ENCODE assay signal across 8 cellular contexts in the genomic region with DNA sequence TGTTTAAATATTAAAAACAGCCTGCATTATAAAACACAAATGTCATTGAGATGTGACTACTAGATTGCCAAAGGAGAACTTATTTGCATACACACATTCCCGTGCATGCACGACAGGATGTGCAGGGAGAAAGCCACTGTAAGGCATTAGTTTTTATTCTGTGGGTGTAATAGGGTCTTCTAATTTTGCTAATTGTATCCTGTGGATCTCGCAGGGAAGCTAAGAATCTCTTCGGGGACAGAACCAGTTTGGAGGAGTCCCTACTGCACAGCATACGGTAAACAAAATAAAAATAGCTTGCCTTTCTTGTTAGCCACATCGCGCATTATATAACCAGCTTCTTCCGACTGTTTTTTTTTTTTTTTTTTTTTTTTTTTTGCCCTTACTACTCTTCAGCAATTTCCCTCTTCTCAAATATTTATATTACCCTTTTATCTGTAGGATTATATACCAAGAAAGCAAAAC. TPM values are rescaled to one million over a fixed set of nuclear protein-coding genes. Genes with fewer than 3 reads are reported as not detected.
A peak's percentile ranks its signal among the peaks of the same experiment; 100 is the strongest.
DNase-seq lines count a peak whose midpoint lies in the region; ATAC-seq, FAIRE-seq and TF ChIP-seq lines count a peak whose summit lies in the region.

No MANE protein-coding gene starts in this region.

- no peaks in the 10 kb centered on the region for H4K20me1 ChIP-seq in HCT116 (ENCODE audit: insufficient read depth)

- H2AFZ ChIP-seq in HCT116 (ENCODE audit: low read depth, low read length, poor library complexity, severe bottlenecking) = peak overlapping the region; percentile 88

- FAIRE-seq in small intestine (lab: Jason Lieb, UNC) (no peak), HTR-8/SVneo (lab: Jason Lieb, UNC) (no peak)

- DNase-seq in AG04450 (ENCODE audit: low read depth, low spot score) (no peak), HCT116 (ENCODE audit: low read depth, low spot score) (no peak), small intestine (peak; percentile 34), HTR-8/SVneo (ENCODE audit: insufficient read length, low spot score) (no peak), HUDEP-2 (lab: John Stamatoyannopoulos, UW; ENCODE audit: unreplicated experiment in 76 of 76) (no peak)
- no peak for DNase-seq in stimulated activated CD4-positive, alpha-beta T cell treated with anti-CD3 and anti-CD28 coated beads, Interleukin-4, amount 100 ng/mL, for 4 hours

- H3K36me3 ChIP-seq in HCT116 (ENCODE audit: control insufficient read depth in 1 of 2, insufficient read depth in 2 of 2, low read length in 2 of 2) (no peaks in the 10 kb centered on the region), iPS-18a (ENCODE audit: control insufficient read depth, low read depth, low read length) (no peaks in the 10 kb centered on the region), small intestine (ENCODE audit: control insufficient read depth in 2 of 2, insufficient read depth in 2 of 2, low read length in 2 of 2) (no peaks in the 10 kb centered on the region)

- H3K36me3 Mint-ChIP-seq in activated naive CD8-positive, alpha-beta T cell = peaks cover 7% of the 10 kb centered on the region

- H3K9ac ChIP-seq in HCT116 (ENCODE audit: low read length) = peak overlapping the region; percentile 75
- peak overlapping the region; percentile 56 for H3K9ac ChIP-seq in iPS-18a (ENCODE audit: low read length)

- H3K27ac ChIP-seq in AG04450 (ENCODE audit: low read depth, low read length) (peak overlapping the region; percentile 90), HCT116 (ENCODE audit: low read depth, low read length) (peak overlapping the region; percentile 62; the same call in 1 of the 2 replicates), iPS-18a (ENCODE audit: low read length) (no peak overlapping the region), small intestine (ENCODE audit: low read depth in 1 of 2, low read length in 1 of 2) (peak overlapping the region in 1 of 2 donors; percentile 99)

- WGBS in small intestine, 3 donors = 0 to 1% (median 0%) methylated on average over 8 of the region's 8 CpGs

- H3K9me3 ChIP-seq in AG04450 (ENCODE audit: control insufficient read depth, insufficient read depth, low read length) = no peaks in the 10 kb centered on the region
- no peaks in the 10 kb centered on the region for H3K9me3 ChIP-seq in HCT116 (ENCODE audit: control insufficient read depth in 1 of 2, insufficient read depth in 1 of 2, low read depth in 1 of 2, low read length in 2 of 2)
- H3K9me3 ChIP-seq in iPS-18a (ENCODE audit: control insufficient read depth, low read depth, low read length) = no peaks in the 10 kb centered on the region
- H3K9me3 ChIP-seq in small intestine (ENCODE audit: control insufficient read depth, low read depth) = no peaks in the 10 kb centered on the region

- POLR2A ChIA-PET in AG04450 (lab: Yijun Ruan, JAX) (interaction anchor here (0.7 to 1.0 kb wide), 4 partner anchors 11 to 424 kb away, joined by 3 to 12 read pairs (median 8); no protein-coding TSS in a partner anchor), HCT116 (lab: Charles Lee) (interaction anchor here (0.6 to 1.0 kb wide), 2 partner anchors 20 to 33 kb away, joined by 3 to 4 read pairs; no protein-coding TSS in a partner anchor)

- no peak for TF ChIP-seq POLR2A in HCT116 (IDR thresholded peaks at IDR 0.05; ENCODE audit: borderline replicate concordance, extremely low read depth, insufficient read depth, insufficient read length)

- no peak for TF ChIP-seq RAD21 in HCT116 (IDR thresholded peaks at IDR 0.05; ENCODE audit: low read depth)

- H3K4me1 ChIP-seq in HCT116 (ENCODE audit: control insufficient read depth in 1 of 2, insufficient read depth in 2 of 2, low read length in 2 of 2) (peaks cover 15 to 38% of the 10 kb centered on the region in 2 experiments), iPS-18a (ENCODE audit: control insufficient read depth, low read depth, low read length) (peaks cover 15% of the 10 kb centered on the region), small intestine (ENCODE audit: control insufficient read depth in 2 of 2, insufficient read depth in 1 of 2, low read depth in 1 of 2, low read length in 1 of 2) (peaks cover 2 to 9% of the 10 kb centered on the region in 2 donors)

- peak overlapping the region; percentile 88 for H3K4me3 ChIP-seq in AG04450 (ENCODE audit: low read depth, low read length)
- peak overlapping the region; percentile 56 to 89 for H3K4me3 ChIP-seq in HCT116 (replicated peaks in 1 of 2; ENCODE audit: low read depth in 1 of 2, low read length in 2 of 2)
- H3K4me3 ChIP-seq in iPS-18a (ENCODE audit: low read length) = peak overlapping the region; percentile 88
- H3K4me3 ChIP-seq in small intestine (ENCODE audit: low read depth in 1 of 2, low read length in 2 of 2) = peak overlapping the region; percentile 94 to 97

- CTCF ChIA-PET in AG04450 (lab: Charles Lee) = interaction anchor here (0.6 to 1.5 kb wide), 9 partner anchors 12 to 420 kb away, joined by 3 to 12 read pairs (median 4); no protein-coding TSS in a partner anchor
- CTCF ChIA-PET in HCT116 (lab: Charles Lee) = interaction anchor here (0.6 kb wide), 2 partner anchors 15 to 110 kb away, joined by 3 read pairs; no protein-coding TSS in a partner anchor

- RAD21 ChIA-PET in HCT116 (lab: Charles Lee; ENCODE audit: low non-redundant PET in 1 of 2, low total read pairs in 2 of 2, uncharacterized antibody in 2 of 2, unreplicated experiment in 2 of 2) = interaction anchor here in 1 of 2 experiments (0.6 kb wide), 1 partner anchor 41 kb away, joined by 3 read pairs; no protein-coding TSS in a partner anchor

- H3K27me3 ChIP-seq in AG04450 (ENCODE audit: control insufficient read depth, insufficient read depth, low read length) (no peaks in the 10 kb centered on the region), HCT116 (ENCODE audit: insufficient read depth, low read length) (no peaks in the 10 kb centered on the region), iPS-18a (ENCODE audit: control insufficient read depth, insufficient read depth, low read length) (peaks cover 50% of the 10 kb centered on the region), small intestine (ENCODE audit: control insufficient read depth in 2 of 2, insufficient read depth in 2 of 2, low read length in 2 of 2) (no peaks in the 10 kb centered on the region)

- no peaks in the 10 kb centered on the region for H3K27me3 Mint-ChIP-seq in activated naive CD8-positive, alpha-beta T cell

- no peak for ATAC-seq in HCT116

- H3K9me3 Mint-ChIP-seq in activated naive CD8-positive, alpha-beta T cell (ENCODE audit: low read depth) = no peaks in the 10 kb centered on the region

- TF ChIP-seq CTCF in AG04450 (IDR thresholded peaks at IDR 0.05; ENCODE audit: low read depth, low read length) (no peak), HCT116 (IDR thresholded peaks at IDR 0.05 in 2 of 3, conservative IDR thresholded peaks at IDR 0.05 in 1 of 3; ENCODE audit: borderline replicate concordance in 1 of 3, insufficient read depth in 1 of 3, low read depth in 2 of 3, low read length in 2 of 3) (no peak)

- peak overlapping the region; percentile 97 for H3K4me3 Mint-ChIP-seq in activated naive CD8-positive, alpha-beta T cell

- peaks cover 61% of the 10 kb centered on the region for H3K4me1 Mint-ChIP-seq in activated naive CD8-positive, alpha-beta T cell (ENCODE audit: low read depth)

- H3K9me2 ChIP-seq in HCT116 (ENCODE audit: insufficient read depth) = no peaks in the 10 kb centered on the region

- intact Hi-C loops in HCT116 (cut with micrococcal nuclease) = no loop called here

- peaks cover 4% of the 10 kb centered on the region; the same call in 1 of the 2 replicates for H3K79me2 ChIP-seq in HCT116 (ENCODE audit: insufficient read depth, low read length)

- H3K4me2 ChIP-seq in HCT116 (ENCODE audit: low read length) = peak overlapping the region; percentile 89

- TSS peak; percentile 44 for BruUV-seq in HCT116 (replicated peaks; lab: Mats Ljungman, UMichigan)

- peak overlapping the region; percentile 98 for H3K27ac Mint-ChIP-seq in activated naive CD8-positive, alpha-beta T cell

TF ChIP-seq in HCT116, 20 proteins besides CTCF, POLR2A, EP300 and RAD21:
- TF ChIP-seq CEBPB (IDR thresholded peaks at IDR 0.05; ENCODE audit: low read depth) = no peak
- no peak for TF ChIP-seq YY1 (IDR thresholded peaks at IDR 0.05; ENCODE audit: extremely low read depth, insufficient replicate concordance, low read depth, low read length)
- TF ChIP-seq SP1 (IDR thresholded peaks at IDR 0.05; ENCODE audit: low read depth) = no peak
- no peak for TF ChIP-seq JUND (IDR thresholded peaks at IDR 0.05)
- TF ChIP-seq SIN3A (IDR thresholded peaks at IDR 0.05; ENCODE audit: low read depth) = no peak
- TF ChIP-seq, protein P1, sequence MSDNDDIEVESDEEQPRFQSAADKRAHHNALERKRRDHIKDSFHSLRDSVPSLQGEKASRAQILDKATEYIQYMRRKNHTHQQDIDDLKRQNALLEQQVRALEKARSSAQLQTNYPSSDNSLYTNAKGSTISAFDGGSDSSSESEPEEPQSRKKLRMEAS (IDR thresholded peaks at IDR 0.05) = no peak

RNA-seq across cellular contexts. Expression of a gene that starts 2.0 kb away (rescaled TPM):
- polyA plus RNA-seq in AG04450 (2011; rRNA removed) = 11.8 and 12.6 TPM in 2 replicates
- polyA minus RNA-seq in AG04450 (2011; rRNA and poly(A)+ RNA removed) = 32.4 and 37.6 TPM in 2 replicates
- total RNA-seq in HCT116 (2021; ENCODE audit: unreplicated experiment) = 21.0 TPM
- polyA plus RNA-seq in HCT116 (2012) = 7.9 and 9.7 TPM in 2 replicates
- polyA plus RNA-seq in small intestine = 1 to 10 TPM; 4.6 to 6.5 (median 5.4) TPM
